Comparison of ENCODE assay signal across 15 cellular contexts in genomic region chr5:125829349-125829748, GRCh38.
A peak's percentile ranks its signal among the peaks of the same experiment; 100 is the strongest.
DNase-seq lines count a peak whose midpoint lies in the region; ATAC-seq and TF ChIP-seq lines count a peak whose summit lies in the region.
"Had no signal": no experiment of that assay in that cellular context is flagged by ENCODE, and none has a peak within 500 bp of the region (broad histone marks: within the 10 kb centered on the region; RNA-seq: fewer than 3 reads in every experiment).

No MANE protein-coding gene starts in this region.

- DNase-seq in GM13977 (ENCODE audit: low spot score) (peak; percentile 17), MV-4-11 (lab: John Stamatoyannopoulos, UW) (peak; percentile 90), HAP-1 (ENCODE audit: low spot score in 2 of 2) (no peak), NCI-H82 (lab: John Stamatoyannopoulos, UW) (no peak), glomerular visceral epithelial cell (ENCODE audit: extremely low spot score) (no peak)
- no peak for DNase-seq in activated CD8-positive, alpha-beta T cell treated with anti-CD3 and anti-CD28 coated beads for 36 hours
- DNase-seq: activated CD4-positive, alpha-beta T cell treated with anti-CD3 and anti-CD28 coated beads for 1 hour; activated naive CD4-positive, alpha-beta T cell; NCI-H446; SJCRH30; stimulated activated CD8-positive, alpha-beta memory T cell treated with anti-CD3 and anti-CD28 coated beads, Interleukin-4, amount 100 ng/mL, for 48 hours had no signal

- H3K36me3 ChIP-seq in HAP-1 (replicated peaks), result no peaks in the 10 kb centered on the region
- H3K36me3 ChIP-seq: SJCRH30 had no signal

- no peaks in the 10 kb centered on the region for H3K36me3 Mint-ChIP-seq in activated CD8-positive, alpha-beta T cell treated with anti-CD3 and anti-CD28 coated beads for 36 hours (ENCODE audit: low read depth)

- intact Hi-C loops in activated CD8-positive, alpha-beta T cell treated with anti-CD3 and anti-CD28 coated beads for 36 hours (cut with micrococcal nuclease), result no loop called here

- H3K4me1 ChIP-seq in HAP-1, result no peaks in the 10 kb centered on the region
- H3K4me1 ChIP-seq: SJCRH30 had no signal

- no peaks in the 10 kb centered on the region for H3K27me3 Mint-ChIP-seq in activated CD8-positive, alpha-beta T cell treated with anti-CD3 and anti-CD28 coated beads for 36 hours
- H3K27me3 Mint-ChIP-seq: naive thymus-derived CD8-positive, alpha-beta T cell had no signal

- in situ Hi-C loops in GM13977 (cut with MboI; ENCODE audit: low pct_unique_long_range_greater_than_20kb, low sequenced_read_pairs, unreplicated experiment) (no loop called here), HAP-1 (cut with MboI; ENCODE audit: low sequenced_read_pairs) (no loop called here)

- H3K9me3 ChIP-seq in HAP-1, result no peaks in the 10 kb centered on the region
- H3K9me3 ChIP-seq: SJCRH30 had no signal

- no peak overlapping the region for H3K4me3 Mint-ChIP-seq in activated CD8-positive, alpha-beta T cell treated with anti-CD3 and anti-CD28 coated beads for 36 hours
- H3K4me3 Mint-ChIP-seq: naive thymus-derived CD8-positive, alpha-beta T cell had no signal

- H3K27ac Mint-ChIP-seq in activated CD8-positive, alpha-beta T cell treated with anti-CD3 and anti-CD28 coated beads for 36 hours, result no peak overlapping the region
- H3K27ac Mint-ChIP-seq: naive thymus-derived CD8-positive, alpha-beta T cell had no signal

- no peaks in the 10 kb centered on the region for H3K4me1 Mint-ChIP-seq in activated CD8-positive, alpha-beta T cell treated with anti-CD3 and anti-CD28 coated beads for 36 hours (ENCODE audit: low read depth)

- no peak overlapping the region for H3K4me3 ChIP-seq in HAP-1
- H3K4me3 ChIP-seq: SJCRH30 had no signal

- ATAC-seq in GM19455 (IDR thresholded peaks at IDR 0.05; ENCODE audit: unreplicated experiment), result peak; percentile 88
- ATAC-seq in HG02973 (IDR thresholded peaks at IDR 0.05; ENCODE audit: unreplicated experiment), result peak; percentile 76
- no peak for ATAC-seq in activated CD8-positive, alpha-beta T cell treated with anti-CD3 and anti-CD28 coated beads for 36 hours
- ATAC-seq: HCT116; naive thymus-derived CD8-positive, alpha-beta T cell had no signal

- TF ChIP-seq CTCF in GM13977 (IDR thresholded peaks at IDR 0.05; ENCODE audit: extremely low read depth, insufficient read depth, missing control alignments), result peak; percentile 14
- no peak for TF ChIP-seq CTCF in activated CD8-positive, alpha-beta T cell treated with anti-CD3 and anti-CD28 coated beads for 36 hours (IDR thresholded peaks at IDR 0.05)

- peaks cover 9% of the 10 kb centered on the region for H3K9me3 Mint-ChIP-seq in activated CD8-positive, alpha-beta T cell treated with anti-CD3 and anti-CD28 coated beads for 36 hours

- POLR2A ChIA-PET in activated CD8-positive, alpha-beta T cell treated with anti-CD3 and anti-CD28 coated beads for 36 hours (lab: Charles Lee), result no interaction called here

- CTCF ChIA-PET in activated CD8-positive, alpha-beta T cell treated with anti-CD3 and anti-CD28 coated beads for 36 hours (lab: Charles Lee), result no interaction called here

- no peaks in the 10 kb centered on the region for H3K27me3 ChIP-seq in HAP-1 (ENCODE audit: low read depth)
- H3K27me3 ChIP-seq: SJCRH30 had no signal

Comparison
In these comparisons a context has a peak if more than half of its experiments do, and no peak if none do; other contexts are left out.
1. DNase-seq: peak in GM13977 (single experiment) and MV-4-11 (single experiment); none in HAP-1 (0 of 2), NCI-H82 (single experiment), activated CD8-positive, alpha-beta T cell treated with anti-CD3 and anti-CD28 coated beads for 36 hours (single experiment) and glomerular visceral epithelial cell (single experiment).